ENCODE assay signal across 8 cellular contexts in genomic region chr22:24155597-24156145, GRCh38. TPM values are rescaled to one million over a fixed set of nuclear protein-coding genes. Genes with fewer than 3 reads are reported as not detected.
DNase-seq lines count a peak whose midpoint lies in the region; ATAC-seq and TF ChIP-seq lines count a peak whose summit lies in the region.

No MANE protein-coding gene starts in this region.

- H3K27ac ChIP-seq in neutrophil (peak overlapping the region; percentile 96), aorta (ENCODE audit: low read depth in 1 of 2, low read length in 2 of 2) (peak overlapping the region; percentile 2 to 9)

- no peak overlapping the region for H3K27ac Mint-ChIP-seq in activated naive CD4-positive, alpha-beta T cell treated with anti-CD3 and anti-CD28 coated beads, Interleukin-2, amount 50 U/mL, for 24 hours

- no peak for TF ChIP-seq CTCF in neutrophil (IDR thresholded peaks at IDR 0.05)

- H3K4me1 Mint-ChIP-seq in activated naive CD4-positive, alpha-beta T cell treated with anti-CD3 and anti-CD28 coated beads, Interleukin-2, amount 50 U/mL, for 24 hours: peaks cover 77% of the 10 kb centered on the region

- H3K4me1 ChIP-seq in neutrophil (ENCODE audit: control insufficient read depth in 1 of 2, insufficient read depth in 1 of 2, low read depth in 1 of 2, low read length in 1 of 2): peaks cover 73 to 81% of the 10 kb centered on the region in 2 experiments
- no peaks in the 10 kb centered on the region for H3K4me1 ChIP-seq in aorta (ENCODE audit: control insufficient read depth in 1 of 2, insufficient read depth in 2 of 2, low read length in 2 of 2)

- peaks cover 6% of the 10 kb centered on the region for H3K36me3 ChIP-seq in neutrophil
- H3K36me3 ChIP-seq in aorta (ENCODE audit: control insufficient read depth in 1 of 2, insufficient read depth in 2 of 2, low read length in 1 of 2): no peaks in the 10 kb centered on the region

- peak; percentile 35 for DNase-seq in activated gamma-delta T cell treated with Interleukin-2 at 50 U/mL for 16 hours
- no peak for DNase-seq in activated gamma-delta T cell (lab: John Stamatoyannopoulos, UW)
- peak; percentile 81 for DNase-seq in RPMI8226
- peak; percentile 60 for DNase-seq in glomerular visceral epithelial cell (ENCODE audit: extremely low spot score)
- peak; percentile 91 to 94 for DNase-seq in aorta

- ATAC-seq in HG03097 (IDR thresholded peaks at IDR 0.05; ENCODE audit: low FRiP score, unreplicated experiment): peak; percentile 17
- ATAC-seq in aorta (ENCODE audit: low FRiP score): peak; percentile 85

- no peaks in the 10 kb centered on the region for H3K9me3 Mint-ChIP-seq in activated naive CD4-positive, alpha-beta T cell treated with anti-CD3 and anti-CD28 coated beads, Interleukin-2, amount 50 U/mL, for 24 hours

- H3K27me3 Mint-ChIP-seq in activated naive CD4-positive, alpha-beta T cell treated with anti-CD3 and anti-CD28 coated beads, Interleukin-2, amount 50 U/mL, for 24 hours: no peaks in the 10 kb centered on the region

- H3K9me3 ChIP-seq in neutrophil: no peaks in the 10 kb centered on the region
- H3K9me3 ChIP-seq in aorta (ENCODE audit: control insufficient read depth, low read length): no peaks in the 10 kb centered on the region

- H3K27me3 ChIP-seq in neutrophil (no peaks in the 10 kb centered on the region), aorta (ENCODE audit: control insufficient read depth in 1 of 2, insufficient read depth in 2 of 2, low read length in 1 of 2) (no peaks in the 10 kb centered on the region)

- intact Hi-C loops in aorta (cut with DNase I): loop anchor here in 1 of 2 donors (5.0 kb wide), 2 partner anchors 48 to 143 kb away; partner anchors contain the start of gene CABIN1

- H3K4me3 ChIP-seq in neutrophil (ENCODE audit: low read depth in 1 of 2, low read length in 1 of 2): peak overlapping the region; percentile 93 to 99
- peak overlapping the region; percentile 69 to 91 for H3K4me3 ChIP-seq in aorta (ENCODE audit: low read length in 2 of 2)

- peak overlapping the region; percentile 61 for H3K4me3 Mint-ChIP-seq in activated naive CD4-positive, alpha-beta T cell treated with anti-CD3 and anti-CD28 coated beads, Interleukin-2, amount 50 U/mL, for 24 hours

- no peaks in the 10 kb centered on the region for H3K36me3 Mint-ChIP-seq in activated naive CD4-positive, alpha-beta T cell treated with anti-CD3 and anti-CD28 coated beads, Interleukin-2, amount 50 U/mL, for 24 hours

- 0 to 1% methylated on average over 35 to 43 of the region's 43 CpGs for WGBS in aorta, 2 donors

RNA-seq across cellular contexts. Expression of gene SUSD2, which starts 25.6 kb away (rescaled TPM):
- total RNA-seq in aorta: 10 to 100 TPM; 11.2 to 15.0 TPM
- polyA plus RNA-seq in aorta: 10 to 100 TPM in 1 of 2 donors, 1 to 10 TPM in 1; 7.1 to 79.5 TPM
